Comparison of ENCODE assay signal across 10 cellular contexts in genomic region chr2:26735096-26735495, GRCh38. TPM values are rescaled to one million over a fixed set of nuclear protein-coding genes. Genes with fewer than 3 reads are reported as not detected.
DNase-seq lines count a peak whose midpoint lies in the region; ATAC-seq and TF ChIP-seq lines count a peak whose summit lies in the region.
"Had no signal": no experiment of that assay in that cellular context is flagged by ENCODE, and none has a peak within 500 bp of the region (broad histone marks: within the 10 kb centered on the region; RNA-seq: fewer than 3 reads in every experiment).

No MANE protein-coding gene starts in this region.

- H3K4me1 ChIP-seq in RWPE2 (ENCODE audit: insufficient read depth, poor library complexity, severe bottlenecking) (no peaks in the 10 kb centered on the region), tibial nerve (peaks cover 0 to 9% (median 6%) of the 10 kb centered on the region in 4 donors)

- 46 to 56% methylated on average over 4 to 5 of the region's 5 CpGs for WGBS in tibial nerve, 2 donors

- TF ChIP-seq CTCF in RWPE2 (IDR thresholded peaks at IDR 0.05; ENCODE audit: poor library complexity, severe bottlenecking) (no peak), tibial nerve (IDR thresholded peaks at IDR 0.05) (no peak)

- no peak for TF ChIP-seq POLR2A in tibial nerve (IDR thresholded peaks at IDR 0.05)

- H3K4me3 ChIP-seq in RWPE2 (ENCODE audit: severe bottlenecking) (no peak overlapping the region), tibial nerve (no peak overlapping the region)

- H3K27ac ChIP-seq in RWPE2 (ENCODE audit: poor library complexity, severe bottlenecking) (no peak overlapping the region), tibial nerve (no peak overlapping the region)

- peak; percentile 61; the same call in 2 of the 3 replicates for ATAC-seq in RWPE2 (ENCODE audit: low read depth)
- no peak for ATAC-seq in HG03432 (IDR thresholded peaks at IDR 0.05; ENCODE audit: unreplicated experiment)

- DNase-seq in GM04503 (ENCODE audit: low read depth) (peak; percentile 68), RWPE2 (ENCODE audit: low spot score) (no peak), fibroblast of the conjunctiva (ENCODE audit: low read depth) (peak; percentile 89), renal cortical epithelial cell (ENCODE audit: low read depth) (peak; percentile 40), NCI-H1048 (lab: John Stamatoyannopoulos, UW) (no peak), tibial nerve (ENCODE audit: low spot score in 2 of 2) (no peak)
- no peak for DNase-seq in stimulated activated naive CD4-positive, alpha-beta T cell treated with Interleukin-2 at 50 U/mL for 16 hours (lab: John Stamatoyannopoulos, UW)
- DNase-seq: naive B cell; stimulated activated naive B cell treated with anti-CD40 and anti-IgM and Interleukin-4, amounts not matched to agents 10 μg/mL and 1 μg/mL and 100 μg/mL, for 72 hours had no signal

- no peaks in the 10 kb centered on the region for H3K27me3 ChIP-seq in RWPE2 (ENCODE audit: insufficient read depth, poor library complexity, severe bottlenecking)
- H3K27me3 ChIP-seq in tibial nerve = no peaks in the 10 kb centered on the region

- H3K36me3 ChIP-seq in RWPE2 (ENCODE audit: low read depth) (no peaks in the 10 kb centered on the region), tibial nerve (no peaks in the 10 kb centered on the region)

- H3K9me3 ChIP-seq in RWPE2 (ENCODE audit: severe bottlenecking) (no peaks in the 10 kb centered on the region), tibial nerve (no peaks in the 10 kb centered on the region)

- TF ChIP-seq EP300 in tibial nerve (IDR thresholded peaks at IDR 0.05) = no peak

RNA-seq across cellular contexts. Expression of gene SLC35F6, which starts 29.0 kb away (rescaled TPM):
- total RNA-seq in renal cortical epithelial cell (41.3 and 62.2 TPM in 2 replicates), tibial nerve (10 to 100 TPM; 30.1 to 51.6 (median 43.3) TPM)

RNA-seq across cellular contexts. Expression of gene KCNK3, which starts 42.6 kb away (rescaled TPM):
- 9.6 and 13.7 TPM in 2 replicates for total RNA-seq in renal cortical epithelial cell
- total RNA-seq in tibial nerve = 1 to 10 TPM in 3 of 4 donors, under 1 TPM in 1; 0.84 to 6.9 (median 1.7) TPM

RNA-seq across cellular contexts. Expression of gene CENPA, which starts 50.8 kb away (rescaled TPM):
- 0.50 and 5.6 TPM in 2 replicates for total RNA-seq in renal cortical epithelial cell
- total RNA-seq in tibial nerve = 1 to 10 TPM in 2 of 4 donors, not detected in 2; 3.3 to 3.5 TPM

Comparison
In these comparisons a context has a peak if more than half of its experiments do, and no peak if none do; other contexts are left out.
1. DNase-seq: peak in GM04503 (single experiment), fibroblast of the conjunctiva (single experiment) and renal cortical epithelial cell (single experiment); none in RWPE2 (single experiment), stimulated activated naive CD4-positive, alpha-beta T cell treated with Interleukin-2 at 50 U/mL for 16 hours (single experiment), NCI-H1048 (single experiment) and tibial nerve (0 of 2).